1 cellular context compared by ENCODE assay signal in the genomic region with DNA sequence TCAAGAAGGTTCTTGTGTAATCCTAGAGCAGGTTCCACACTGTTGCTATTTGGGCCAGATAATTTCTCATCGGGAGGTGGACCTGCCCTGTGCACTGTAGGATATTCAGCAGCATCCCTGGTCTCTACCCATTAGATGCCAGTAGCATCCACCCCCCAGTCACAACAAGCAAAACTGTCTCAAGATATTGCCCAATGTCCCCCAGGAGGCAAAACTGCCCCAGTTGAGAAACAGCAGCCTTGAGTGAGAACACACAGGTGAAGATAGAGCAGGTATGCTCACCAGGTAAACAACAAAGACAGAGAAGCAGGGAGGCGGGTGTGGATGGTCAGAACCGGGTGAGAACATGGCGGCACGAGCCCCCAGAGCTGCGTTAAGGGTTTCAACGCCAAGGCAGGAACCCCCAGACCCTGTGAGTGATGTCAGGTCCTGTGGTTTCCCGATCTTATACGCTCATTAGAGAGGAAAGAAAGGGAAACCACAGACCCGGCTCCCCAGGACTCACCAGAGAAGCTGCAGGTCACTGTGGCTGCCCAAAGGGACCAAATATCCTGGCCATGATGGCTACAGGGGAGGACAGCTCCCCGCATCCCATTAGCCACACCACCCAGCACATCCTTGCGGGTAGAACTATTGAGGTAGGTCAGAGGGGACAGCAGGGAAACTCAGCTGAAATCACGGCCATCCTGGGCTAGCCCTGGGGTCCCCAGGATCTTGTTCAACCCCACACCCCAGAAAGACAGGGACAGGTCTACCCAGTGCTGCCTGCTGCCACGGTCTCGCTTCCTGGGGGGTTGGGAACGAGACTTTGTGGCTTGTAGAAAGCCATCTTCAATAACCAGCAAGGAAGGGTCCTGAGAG.
TF ChIP-seq lines count a peak whose summit lies in the region.

No MANE protein-coding gene starts in this region.

TF ChIP-seq in GM12878, 131 proteins besides CTCF, POLR2A, EP300 and RAD21:
- TF ChIP-seq CREB1 (IDR thresholded peaks at IDR 0.05; ENCODE audit: low read depth) (no peak), HDGF (IDR thresholded peaks at IDR 0.05) (no peak), NR2F1 (conservative IDR thresholded peaks at IDR 0.05) (no peak), SREBF1 (IDR thresholded peaks at IDR 0.05; ENCODE audit: low read length) (no peak), SP1 (IDR thresholded peaks at IDR 0.05; ENCODE audit: low read depth, low read length) (peak; percentile 39), NBN (IDR thresholded peaks at IDR 0.05) (no peak), PAX5 (IDR thresholded peaks at IDR 0.05; ENCODE audit: borderline replicate concordance, low read depth, low read length) (no peak), RB1 (IDR thresholded peaks at IDR 0.05; ENCODE audit: borderline replicate concordance) (no peak), BCL11A (IDR thresholded peaks at IDR 0.05; ENCODE audit: low read depth, low read length) (0 out of 2 replicates have a peak, but pooled peaks have one; percentile 21), MTA2 (IDR thresholded peaks at IDR 0.05; ENCODE audit: low read depth) (peak; percentile 13; the same call in 1 of the 2 replicates), BHLHE40 (IDR thresholded peaks at IDR 0.05; ENCODE audit: borderline replicate concordance in 1 of 2, low read depth in 2 of 2, low read length in 1 of 2) (peak; percentile 68 to 69; a peak in 3 of 4 replicates), RUNX3 (IDR thresholded peaks at IDR 0.05; ENCODE audit: low read length) (peak; percentile 30; the same call in 1 of the 2 replicates), LARP7 (IDR thresholded peaks at IDR 0.05) (peak; percentile 24; the same call in 1 of the 2 replicates), FOS (IDR thresholded peaks at IDR 0.05; ENCODE audit: borderline replicate concordance, extremely low read depth, insufficient read length) (no peak), ASH2L (IDR thresholded peaks at IDR 0.05; ENCODE audit: borderline replicate concordance, low read depth) (no peak), MXI1 (IDR thresholded peaks at IDR 0.05; ENCODE audit: low read depth, low read length) (no peak)
- TF ChIP-seq, protein P1, sequence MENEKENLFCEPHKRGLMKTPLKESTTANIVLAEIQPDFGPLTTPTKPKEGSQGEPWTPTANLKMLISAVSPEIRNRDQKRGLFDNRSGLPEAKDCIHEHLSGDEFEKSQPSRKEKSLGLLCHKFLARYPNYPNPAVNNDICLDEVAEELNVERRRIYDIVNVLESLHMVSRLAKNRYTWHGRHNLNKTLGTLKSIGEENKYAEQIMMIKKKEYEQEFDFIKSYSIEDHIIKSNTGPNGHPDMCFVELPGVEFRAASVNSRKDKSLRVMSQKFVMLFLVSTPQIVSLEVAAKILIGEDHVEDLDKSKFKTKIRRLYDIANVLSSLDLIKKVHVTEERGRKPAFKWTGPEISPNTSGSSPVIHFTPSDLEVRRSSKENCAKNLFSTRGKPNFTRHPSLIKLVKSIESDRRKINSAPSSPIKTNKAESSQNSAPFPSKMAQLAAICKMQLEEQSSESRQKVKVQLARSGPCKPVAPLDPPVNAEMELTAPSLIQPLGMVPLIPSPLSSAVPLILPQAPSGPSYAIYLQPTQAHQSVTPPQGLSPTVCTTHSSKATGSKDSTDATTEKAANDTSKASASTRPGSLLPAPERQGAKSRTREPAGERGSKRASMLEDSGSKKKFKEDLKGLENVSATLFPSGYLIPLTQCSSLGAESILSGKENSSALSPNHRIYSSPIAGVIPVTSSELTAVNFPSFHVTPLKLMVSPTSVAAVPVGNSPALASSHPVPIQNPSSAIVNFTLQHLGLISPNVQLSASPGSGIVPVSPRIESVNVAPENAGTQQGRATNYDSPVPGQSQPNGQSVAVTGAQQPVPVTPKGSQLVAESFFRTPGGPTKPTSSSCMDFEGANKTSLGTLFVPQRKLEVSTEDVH (IDR thresholded peaks at IDR 0.05; ENCODE audit: low read depth, partially characterized antibody) = no peak
- TF ChIP-seq, protein P2, sequence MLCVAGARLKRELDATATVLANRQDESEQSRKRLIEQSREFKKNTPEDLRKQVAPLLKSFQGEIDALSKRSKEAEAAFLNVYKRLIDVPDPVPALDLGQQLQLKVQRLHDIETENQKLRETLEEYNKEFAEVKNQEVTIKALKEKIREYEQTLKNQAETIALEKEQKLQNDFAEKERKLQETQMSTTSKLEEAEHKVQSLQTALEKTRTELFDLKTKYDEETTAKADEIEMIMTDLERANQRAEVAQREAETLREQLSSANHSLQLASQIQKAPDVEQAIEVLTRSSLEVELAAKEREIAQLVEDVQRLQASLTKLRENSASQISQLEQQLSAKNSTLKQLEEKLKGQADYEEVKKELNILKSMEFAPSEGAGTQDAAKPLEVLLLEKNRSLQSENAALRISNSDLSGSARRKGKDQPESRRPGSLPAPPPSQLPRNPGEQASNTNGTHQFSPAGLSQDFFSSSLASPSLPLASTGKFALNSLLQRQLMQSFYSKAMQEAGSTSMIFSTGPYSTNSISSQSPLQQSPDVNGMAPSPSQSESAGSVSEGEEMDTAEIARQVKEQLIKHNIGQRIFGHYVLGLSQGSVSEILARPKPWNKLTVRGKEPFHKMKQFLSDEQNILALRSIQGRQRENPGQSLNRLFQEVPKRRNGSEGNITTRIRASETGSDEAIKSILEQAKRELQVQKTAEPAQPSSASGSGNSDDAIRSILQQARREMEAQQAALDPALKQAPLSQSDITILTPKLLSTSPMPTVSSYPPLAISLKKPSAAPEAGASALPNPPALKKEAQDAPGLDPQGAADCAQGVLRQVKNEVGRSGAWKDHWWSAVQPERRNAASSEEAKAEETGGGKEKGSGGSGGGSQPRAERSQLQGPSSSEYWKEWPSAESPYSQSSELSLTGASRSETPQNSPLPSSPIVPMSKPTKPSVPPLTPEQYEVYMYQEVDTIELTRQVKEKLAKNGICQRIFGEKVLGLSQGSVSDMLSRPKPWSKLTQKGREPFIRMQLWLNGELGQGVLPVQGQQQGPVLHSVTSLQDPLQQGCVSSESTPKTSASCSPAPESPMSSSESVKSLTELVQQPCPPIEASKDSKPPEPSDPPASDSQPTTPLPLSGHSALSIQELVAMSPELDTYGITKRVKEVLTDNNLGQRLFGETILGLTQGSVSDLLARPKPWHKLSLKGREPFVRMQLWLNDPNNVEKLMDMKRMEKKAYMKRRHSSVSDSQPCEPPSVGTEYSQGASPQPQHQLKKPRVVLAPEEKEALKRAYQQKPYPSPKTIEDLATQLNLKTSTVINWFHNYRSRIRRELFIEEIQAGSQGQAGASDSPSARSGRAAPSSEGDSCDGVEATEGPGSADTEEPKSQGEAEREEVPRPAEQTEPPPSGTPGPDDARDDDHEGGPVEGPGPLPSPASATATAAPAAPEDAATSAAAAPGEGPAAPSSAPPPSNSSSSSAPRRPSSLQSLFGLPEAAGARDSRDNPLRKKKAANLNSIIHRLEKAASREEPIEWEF (IDR thresholded peaks at IDR 0.05; ENCODE audit: insufficient replicate concordance, low read depth, low read length) = no peak
- TF ChIP-seq, protein P3, sequence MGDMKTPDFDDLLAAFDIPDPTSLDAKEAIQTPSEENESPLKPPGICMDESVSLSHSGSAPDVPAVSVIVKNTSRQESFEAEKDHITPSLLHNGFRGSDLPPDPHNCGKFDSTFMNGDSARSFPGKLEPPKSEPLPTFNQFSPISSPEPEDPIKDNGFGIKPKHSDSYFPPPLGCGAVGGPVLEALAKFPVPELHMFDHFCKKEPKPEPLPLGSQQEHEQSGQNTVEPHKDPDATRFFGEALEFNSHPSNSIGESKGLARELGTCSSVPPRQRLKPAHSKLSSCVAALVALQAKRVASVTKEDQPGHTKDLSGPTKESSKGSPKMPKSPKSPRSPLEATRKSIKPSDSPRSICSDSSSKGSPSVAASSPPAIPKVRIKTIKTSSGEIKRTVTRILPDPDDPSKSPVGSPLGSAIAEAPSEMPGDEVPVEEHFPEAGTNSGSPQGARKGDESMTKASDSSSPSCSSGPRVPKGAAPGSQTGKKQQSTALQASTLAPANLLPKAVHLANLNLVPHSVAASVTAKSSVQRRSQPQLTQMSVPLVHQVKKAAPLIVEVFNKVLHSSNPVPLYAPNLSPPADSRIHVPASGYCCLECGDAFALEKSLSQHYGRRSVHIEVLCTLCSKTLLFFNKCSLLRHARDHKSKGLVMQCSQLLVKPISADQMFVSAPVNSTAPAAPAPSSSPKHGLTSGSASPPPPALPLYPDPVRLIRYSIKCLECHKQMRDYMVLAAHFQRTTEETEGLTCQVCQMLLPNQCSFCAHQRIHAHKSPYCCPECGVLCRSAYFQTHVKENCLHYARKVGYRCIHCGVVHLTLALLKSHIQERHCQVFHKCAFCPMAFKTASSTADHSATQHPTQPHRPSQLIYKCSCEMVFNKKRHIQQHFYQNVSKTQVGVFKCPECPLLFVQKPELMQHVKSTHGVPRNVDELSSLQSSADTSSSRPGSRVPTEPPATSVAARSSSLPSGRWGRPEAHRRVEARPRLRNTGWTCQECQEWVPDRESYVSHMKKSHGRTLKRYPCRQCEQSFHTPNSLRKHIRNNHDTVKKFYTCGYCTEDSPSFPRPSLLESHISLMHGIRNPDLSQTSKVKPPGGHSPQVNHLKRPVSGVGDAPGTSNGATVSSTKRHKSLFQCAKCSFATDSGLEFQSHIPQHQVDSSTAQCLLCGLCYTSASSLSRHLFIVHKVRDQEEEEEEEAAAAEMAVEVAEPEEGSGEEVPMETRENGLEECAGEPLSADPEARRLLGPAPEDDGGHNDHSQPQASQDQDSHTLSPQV (IDR thresholded peaks at IDR 0.05) = no peak
